Comparison of ENCODE assay signal across 18 cellular contexts in the genomic region with DNA sequence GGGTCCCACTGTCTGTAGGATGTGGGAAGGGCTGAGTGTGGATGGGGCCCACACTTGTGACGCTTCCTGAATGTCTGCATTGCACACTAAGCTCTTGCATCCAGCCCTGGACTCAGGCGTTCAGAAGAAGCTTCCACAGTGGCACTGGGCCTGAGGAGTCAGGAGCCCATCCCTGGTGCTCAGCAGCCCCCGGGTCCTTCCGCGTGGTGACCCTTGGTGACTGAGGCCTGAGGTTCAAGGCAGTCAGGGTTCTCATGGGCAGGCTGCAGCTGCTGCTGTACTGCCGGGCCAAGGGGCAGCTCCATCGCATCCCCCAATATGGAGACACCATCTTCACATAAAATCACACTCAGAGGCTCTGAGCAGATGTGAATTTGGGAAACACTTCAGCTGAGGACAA.
"Had no signal": no experiment of that assay in that cellular context is flagged by ENCODE, and none has a peak within 500 bp of the region (broad histone marks: within the 10 kb centered on the region; RNA-seq: fewer than 3 reads in every experiment).

No MANE protein-coding gene starts in this region.

- ATAC-seq: Panc1, PC-3 had no signal

- H3K4me2 ChIP-seq: SK-N-SH had no signal

- H3K9me3 ChIP-seq: SK-N-SH had no signal

- H3K27ac ChIP-seq: RWPE1 had no signal

- H3K9ac ChIP-seq: SK-N-SH had no signal

- DNase-seq: KBM-7, MV-4-11, NCI-H1048, NCI-H1105, NCI-H1417 treated with DMSO at 0.1 percent for 48 hours, NCI-H146, NCI-H1694 treated with DMSO at 0.1 percent for 48 hours, NCI-H1930, NCI-H2081, NCI-H2107, NCI-H524, NCI-H526 treated with DMSO at 0.1 percent for 48 hours, NCI-H748 treated with DMSO at 0.1 percent for 48 hours, PC-3, SK-N-SH, SW 1271 had no signal
